In genomic region chr17:48995871-48996695, GRCh38 we compare ENCODE assay signal across 8 cellular contexts. TPM values are rescaled to one million over a fixed set of nuclear protein-coding genes. Genes with fewer than 3 reads are reported as not detected.
DNase-seq lines count a peak whose midpoint lies in the region; ATAC-seq and TF ChIP-seq lines count a peak whose summit lies in the region.
"Had no signal": no experiment of that assay in that cellular context is flagged by ENCODE, and none has a peak within 500 bp of the region (broad histone marks: within the 10 kb centered on the region; RNA-seq: fewer than 3 reads in every experiment).

No MANE protein-coding gene starts in this region.

- H3K27me3 Mint-ChIP-seq in central memory CD8-positive, alpha-beta T cell = peaks cover 97% of the 10 kb centered on the region

- H3K4me3 ChIP-seq in osteoblast (ENCODE audit: insufficient read depth, low read length) = peak overlapping the region; percentile 79

- no peaks in the 10 kb centered on the region for H3K9me3 ChIP-seq in osteoblast (ENCODE audit: low read depth, low read length)

- peaks cover 24% of the 10 kb centered on the region for H3K79me2 ChIP-seq in osteoblast (ENCODE audit: insufficient read depth, low read length)

- H3K4me1 ChIP-seq in osteoblast (ENCODE audit: insufficient read depth, low read length) = peaks cover 19% of the 10 kb centered on the region

- TF ChIP-seq CTCF in GM20000 (IDR thresholded peaks at IDR 0.05; ENCODE audit: extremely low read depth, missing control alignments) = no peak
- TF ChIP-seq CTCF in osteoblast (IDR thresholded peaks at IDR 0.05; ENCODE audit: extremely low read depth, low read depth, low read length) = no peak

- DNase-seq in GM20000 (ENCODE audit: low spot score) (peak; percentile 64), NCI-H524 treated with DMSO at 0.1 percent for 48 hours (lab: John Stamatoyannopoulos, UW) (peak; percentile 75), osteoblast (ENCODE audit: insufficient read length, low spot score, missing footprints) (peak; percentile 73), hippocampal formation (lab: John Stamatoyannopoulos, UW) (no peak), hypothalamus (lab: John Stamatoyannopoulos, UW) (no peak)
- peak in 1 of 2 donors; percentile 12 for DNase-seq in central memory CD8-positive, alpha-beta T cell (ENCODE audit: low spot score in 2 of 2)

- H3K9me3 Mint-ChIP-seq in central memory CD8-positive, alpha-beta T cell = no peaks in the 10 kb centered on the region

- H3K27me3 ChIP-seq in osteoblast (ENCODE audit: insufficient read depth, low read length) = peaks cover 97% of the 10 kb centered on the region

- H3K4me1 Mint-ChIP-seq in central memory CD8-positive, alpha-beta T cell = peaks cover 24% of the 10 kb centered on the region

- no peaks in the 10 kb centered on the region for H3K36me3 ChIP-seq in osteoblast (ENCODE audit: insufficient read depth, low read length)

- H3K27ac ChIP-seq in osteoblast (ENCODE audit: low read depth, low read length) = no peak overlapping the region

- H3K27ac Mint-ChIP-seq in central memory CD8-positive, alpha-beta T cell (ENCODE audit: low read depth) = peak overlapping the region; percentile 63

- H2AFZ ChIP-seq in osteoblast (ENCODE audit: low read length) = peak overlapping the region; percentile 14

- H4K20me1 ChIP-seq in osteoblast (ENCODE audit: insufficient read depth, low read length) = no peaks in the 10 kb centered on the region

- no peak for ATAC-seq in central memory CD8-positive, alpha-beta T cell (replicated peaks; ENCODE audit: extremely low read depth, poor library complexity, severe bottlenecking)
- no peak for ATAC-seq in HG03108 (IDR thresholded peaks at IDR 0.05; ENCODE audit: unreplicated experiment)

- H3K4me2 ChIP-seq in osteoblast (ENCODE audit: insufficient read depth, low read length) = peak overlapping the region; percentile 79

- H3K4me3 Mint-ChIP-seq in central memory CD8-positive, alpha-beta T cell = peak overlapping the region; percentile 69

- H3K36me3 Mint-ChIP-seq in central memory CD8-positive, alpha-beta T cell (ENCODE audit: insufficient read depth) = peaks cover 16% of the 10 kb centered on the region

RNA-seq across cellular contexts. Expression of gene IGF2BP1, which starts 1.1 kb away (rescaled TPM):
- 0.59 and 1.4 TPM in 2 replicates for total RNA-seq in osteoblast

RNA-seq across cellular contexts. Expression of gene GIP, which starts 27.7 kb away (rescaled TPM):
- not detected in 2 replicates for total RNA-seq in osteoblast
- total RNA-seq: myocyte had no signal

RNA-seq across cellular contexts. Expression of gene SNF8, which starts 51.4 kb away (rescaled TPM):
- 63.7 and 72.5 TPM in 2 replicates for total RNA-seq in osteoblast

Comparison
In these comparisons a context has a peak if more than half of its experiments do, and no peak if none do; other contexts are left out.
1. DNase-seq: peak in GM20000 (single experiment), NCI-H524 treated with DMSO at 0.1 percent for 48 hours (single experiment) and osteoblast (single experiment); none in hippocampal formation (0 of 2) and hypothalamus (0 of 51).